Comparison of ENCODE assay signal across 32 cellular contexts in the genomic region with DNA sequence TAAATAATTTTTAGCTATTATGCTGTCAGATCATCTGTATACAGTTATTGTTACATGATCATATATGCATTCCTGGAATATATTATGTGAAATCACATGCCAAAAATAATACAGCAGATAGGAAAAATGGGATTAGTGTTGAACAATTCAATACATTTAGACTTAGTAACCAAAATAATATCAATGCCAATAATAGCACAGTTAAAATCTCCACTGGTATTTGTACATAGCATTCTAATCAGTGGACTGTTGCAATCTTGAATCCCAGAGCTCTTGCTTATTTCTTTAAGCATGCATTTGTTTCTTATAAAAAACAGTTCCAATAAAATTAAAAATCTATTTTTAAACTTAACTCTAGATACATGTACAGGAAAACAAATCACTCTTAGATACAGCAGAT.
DNase-seq lines count a peak whose midpoint lies in the region; ATAC-seq, FAIRE-seq and TF ChIP-seq lines count a peak whose summit lies in the region.
"Had no signal": no experiment of that assay in that cellular context is flagged by ENCODE, and none has a peak within 500 bp of the region (broad histone marks: within the 10 kb centered on the region; RNA-seq: fewer than 3 reads in every experiment).

No MANE protein-coding gene starts in this region.

- no peaks in the 10 kb centered on the region for H3K36me3 ChIP-seq in astrocyte (ENCODE audit: insufficient read depth, low read length)
- H3K36me3 ChIP-seq in HepG2 (replicated peaks in 1 of 2; ENCODE audit: control insufficient read depth in 1 of 2, insufficient read depth in 2 of 2, low read length in 2 of 2) = no peaks in the 10 kb centered on the region
- H3K36me3 ChIP-seq: breast epithelium, upper lobe of left lung had no signal

- H3K9me3 ChIP-seq in astrocyte (ENCODE audit: insufficient read depth, low read depth, low read length) = no peaks in the 10 kb centered on the region
- H3K9me3 ChIP-seq in HepG2 (ENCODE audit: low read length) = no peaks in the 10 kb centered on the region
- H3K9me3 ChIP-seq: breast epithelium, upper lobe of left lung had no signal

- H3K27ac Mint-ChIP-seq in astrocyte (ENCODE audit: unreplicated experiment) = no peak overlapping the region
- H3K27ac Mint-ChIP-seq: activated B cell treated with CpG ODN at 0.5 μM for 24 hours; activated CD8-positive, alpha-beta memory T cell treated with anti-CD3 and anti-CD28 coated beads, Interleukin-2, amount 10 ng/mL, durations not matched to agents 7 days and 5 days; natural killer cell treated with Interleukin-12 subunit alpha and Interleukin-12 subunit beta and Interleukin-15 and Interleukin-18, amount 100 ng/mL, for 72 hours; stimulated activated memory B cell treated with anti-CD40 and anti-IgM and Interleukin-4, amounts not matched to agents 10 μg/mL and 1 μg/mL and 100 μg/mL, for 72 hours; T-helper 1 cell treated with Interleukin-12 subunit alpha and Interleukin-12 subunit beta and Interleukin-4 antibody, amounts not matched to agents 30 μg/mL and 1 μg/mL, for 36 hours had no signal

- no peak overlapping the region for H3K4me3 Mint-ChIP-seq in astrocyte (ENCODE audit: unreplicated experiment)
- H3K4me3 Mint-ChIP-seq: activated B cell treated with CpG ODN at 0.5 μM for 24 hours; activated CD8-positive, alpha-beta memory T cell treated with anti-CD3 and anti-CD28 coated beads, Interleukin-2, amount 10 ng/mL, durations not matched to agents 7 days and 5 days; activated T-cell treated with anti-CD3 and anti-CD28 coated beads, Interleukin-2, amount 50 U/mL, for 4 hours; natural killer cell treated with Interleukin-12 subunit alpha and Interleukin-12 subunit beta and Interleukin-15 and Interleukin-18, amount 100 ng/mL, for 72 hours; stimulated activated memory B cell treated with anti-CD40 and anti-IgM and Interleukin-4, amounts not matched to agents 10 μg/mL and 1 μg/mL and 100 μg/mL, for 72 hours; T-helper 1 cell treated with Interleukin-12 subunit alpha and Interleukin-12 subunit beta and Interleukin-4 antibody, amounts not matched to agents 30 μg/mL and 1 μg/mL, for 36 hours had no signal

- POLR2A ChIA-PET in HepG2 (lab: Yijun Ruan, JAX) = no interaction called here

- BruUV-seq in HepG2 (replicated peaks; lab: Mats Ljungman, UMichigan) = no TSS peak

- no peak for TF ChIP-seq RAD21 in HepG2 (CRISPR knock-in tag; IDR thresholded peaks at IDR 0.05)

- H3K4me1 Mint-ChIP-seq in astrocyte (ENCODE audit: low read depth, unreplicated experiment) = no peaks in the 10 kb centered on the region
- H3K4me1 Mint-ChIP-seq: activated B cell treated with CpG ODN at 0.5 μM for 24 hours; activated CD8-positive, alpha-beta memory T cell treated with anti-CD3 and anti-CD28 coated beads, Interleukin-2, amount 10 ng/mL, durations not matched to agents 7 days and 5 days; stimulated activated memory B cell treated with anti-CD40 and anti-IgM and Interleukin-4, amounts not matched to agents 10 μg/mL and 1 μg/mL and 100 μg/mL, for 72 hours had no signal

- no peaks in the 10 kb centered on the region for H3K9me3 Mint-ChIP-seq in astrocyte (ENCODE audit: unreplicated experiment)

- no peak for TF ChIP-seq POLR2A in HepG2 (IDR thresholded peaks at IDR 0.05; ENCODE audit: insufficient read depth in 1 of 2, low read depth in 2 of 2, low read length in 2 of 2)

- TF ChIP-seq CTCF in astrocyte (IDR thresholded peaks at IDR 0.05; ENCODE audit: insufficient read depth, low read depth, low read length) (no peak), fibroblast of pulmonary artery (IDR thresholded peaks at IDR 0.05; ENCODE audit: low read length, missing control alignments) (no peak), HepG2 (CRISPR knock-in tag; IDR thresholded peaks at IDR 0.05) (no peak), dorsolateral prefrontal cortex (IDR thresholded peaks at IDR 0.05 in 54 of 56, conservative IDR thresholded peaks at IDR 0.05 in 2 of 56; ENCODE audit: low read depth in 1 of 56, partially characterized antibody in 56 of 56) (no peak)

- H3K36me3 Mint-ChIP-seq in astrocyte (ENCODE audit: low read depth, unreplicated experiment) = no peaks in the 10 kb centered on the region
- H3K36me3 Mint-ChIP-seq: activated CD8-positive, alpha-beta memory T cell treated with anti-CD3 and anti-CD28 coated beads, Interleukin-2, amount 10 ng/mL, durations not matched to agents 7 days and 5 days; natural killer cell treated with Interleukin-12 subunit alpha and Interleukin-12 subunit beta and Interleukin-15 and Interleukin-18, amount 100 ng/mL, for 72 hours; stimulated activated memory B cell treated with anti-CD40 and anti-IgM and Interleukin-4, amounts not matched to agents 10 μg/mL and 1 μg/mL and 100 μg/mL, for 72 hours had no signal

- H3K27me3 ChIP-seq in astrocyte (ENCODE audit: insufficient read depth, low read length) = no peaks in the 10 kb centered on the region
- H3K27me3 ChIP-seq in HepG2 (ENCODE audit: control insufficient read depth in 1 of 2, insufficient read depth in 2 of 2, low read length in 2 of 2) = no peaks in the 10 kb centered on the region
- H3K27me3 ChIP-seq in dorsolateral prefrontal cortex = peaks cover 0 to 4% (median 0%) of the 10 kb centered on the region in 45 donors
- H3K27me3 ChIP-seq: breast epithelium, hepatocyte, upper lobe of left lung had no signal

- intact Hi-C loops in HepG2 (cut with micrococcal nuclease; ENCODE audit: unreplicated experiment) = loop anchor here (1.0 kb wide), 1 partner anchor 49 kb away; no protein-coding TSS in a partner anchor
- intact Hi-C loops in dorsolateral prefrontal cortex (cut with DNase I) = no loop called here

- H3K9ac ChIP-seq in astrocyte (ENCODE audit: low read length) (no peak overlapping the region), HepG2 (ENCODE audit: insufficient read depth, low read depth, low read length) (no peak overlapping the region)

- FAIRE-seq in astrocyte (lab: Jason Lieb, UNC) = no peak
- FAIRE-seq in HepG2 (lab: Jason Lieb, UNC) = no peak
- FAIRE-seq: frontal cortex had no signal

- H3K27me3 Mint-ChIP-seq in astrocyte (ENCODE audit: low read depth, unreplicated experiment) = no peaks in the 10 kb centered on the region
- H3K27me3 Mint-ChIP-seq: activated B cell treated with CpG ODN at 0.5 μM for 24 hours; activated CD8-positive, alpha-beta memory T cell treated with anti-CD3 and anti-CD28 coated beads, Interleukin-2, amount 10 ng/mL, durations not matched to agents 7 days and 5 days; natural killer cell treated with Interleukin-12 subunit alpha and Interleukin-12 subunit beta and Interleukin-15 and Interleukin-18, amount 100 ng/mL, for 72 hours; stimulated activated memory B cell treated with anti-CD40 and anti-IgM and Interleukin-4, amounts not matched to agents 10 μg/mL and 1 μg/mL and 100 μg/mL, for 72 hours had no signal

- TF ChIP-seq EP300 in HepG2 (IDR thresholded peaks at IDR 0.05; ENCODE audit: low read depth in 2 of 2, low read length in 2 of 2) (no peak), HepG2 (CRISPR knock-in tag; IDR thresholded peaks at IDR 0.05; ENCODE audit: borderline replicate concordance) (no peak)

- H4K20me1 ChIP-seq in astrocyte (ENCODE audit: insufficient read depth, low read length) (no peaks in the 10 kb centered on the region), HepG2 (ENCODE audit: insufficient read depth, low read length) (no peaks in the 10 kb centered on the region)

- H3K4me2 ChIP-seq in astrocyte (ENCODE audit: low read length) (no peak overlapping the region), HepG2 (ENCODE audit: low read depth, low read length) (no peak overlapping the region)
- H3K4me2 ChIP-seq: hepatocyte had no signal

- DNase-seq in GM03348 (ENCODE audit: low spot score) (peak; percentile 36), astrocyte (ENCODE audit: low read depth) (peak; percentile 27), fibroblast of pulmonary artery (ENCODE audit: low read depth) (peak; percentile 73), skeletal muscle cell (ENCODE audit: low read depth) (peak; percentile 36), NCI-H187 treated with DMSO at 0.1 percent for 48 hours (lab: John Stamatoyannopoulos, UW) (no peak), HepG2 (ENCODE audit: low spot score) (no peak), activated gamma-delta T cell treated with Interleukin-2 at 50 U/mL for 16 hours (no peak), dorsolateral prefrontal cortex (no peak)
- DNase-seq: activated B cell treated with CpG ODN at 0.5 μM for 24 hours; activated CD4-positive, alpha-beta T cell treated with anti-CD3 and anti-CD28 coated beads, Interleukin-2, amount 50 U/mL, for 1 hour; activated CD8-positive, alpha-beta memory T cell treated with anti-CD3 and anti-CD28 coated beads, Interleukin-2, amount 10 ng/mL, durations not matched to agents 7 days and 5 days; activated T-cell treated with anti-CD3 and anti-CD28 coated beads, Interleukin-2, amount 50 U/mL, for 4 hours; C1 segment of cervical spinal cord; COR-L47; DMS53; effector CD8-positive, alpha-beta T cell; GOT3; mucosa of descending colon; NCI-H2029; NCI-H526; substantia nigra; upper lobe of left lung had no signal

- no peak for ATAC-seq in HepG2
- ATAC-seq: activated CD8-positive, alpha-beta memory T cell treated with anti-CD3 and anti-CD28 coated beads, Interleukin-2, amount 10 ng/mL, durations not matched to agents 7 days and 5 days; activated T-cell treated with anti-CD3 and anti-CD28 coated beads, Interleukin-2, amount 50 U/mL, for 4 hours; mucosa of descending colon; natural killer cell treated with Interleukin-12 subunit alpha and Interleukin-12 subunit beta and Interleukin-15 and Interleukin-18, amount 100 ng/mL, for 72 hours; stimulated activated memory B cell treated with anti-CD40 and anti-IgM and Interleukin-4, amounts not matched to agents 10 μg/mL and 1 μg/mL and 100 μg/mL, for 72 hours had no signal

- CTCF ChIA-PET in HepG2 (lab: Yijun Ruan, JAX; ENCODE audit: low intra/inter-chr PET ratio, low total read pairs) = no interaction called here

- H3K27ac ChIP-seq in astrocyte (ENCODE audit: low read depth, low read length) (no peak overlapping the region), HepG2 (ENCODE audit: extremely low read length, insufficient read depth, low read length) (no peak overlapping the region), dorsolateral prefrontal cortex (no peak overlapping the region)
- H3K27ac ChIP-seq: breast epithelium, epithelial cell of prostate, hepatocyte, HL-60, SK-N-MC, upper lobe of left lung had no signal

- H3K4me3 ChIP-seq in astrocyte (ENCODE audit: insufficient read depth, low read depth, low read length) (no peak overlapping the region), fibroblast of pulmonary artery (replicated peaks; ENCODE audit: low read depth, low read length) (no peak overlapping the region), skeletal muscle cell (ENCODE audit: low read depth, low read length) (no peak overlapping the region), HepG2 (replicated peaks in 1 of 3; ENCODE audit: insufficient read depth in 1 of 3, low read depth in 2 of 3, low read length in 3 of 3) (no peak overlapping the region), dorsolateral prefrontal cortex (no peak overlapping the region)
- H3K4me3 ChIP-seq: breast epithelium, hepatocyte, lung, mucosa of descending colon, SK-N-MC, upper lobe of left lung had no signal

- in situ Hi-C loops in HepG2 (cut with HindIII; ENCODE audit: extremely low pct_ligation_motif_present, low pct_unique_long_range_greater_than_20kb) = loop anchor here (25.0 kb wide), 1 partner anchor 1179 kb away; no protein-coding TSS in a partner anchor

- H2AFZ ChIP-seq in astrocyte (ENCODE audit: low read depth, low read length) = no peak overlapping the region
- no peak overlapping the region for H2AFZ ChIP-seq in HepG2 (ENCODE audit: low read length)
- H2AFZ ChIP-seq: hepatocyte had no signal

- H3K4me1 ChIP-seq in astrocyte (ENCODE audit: insufficient read depth, low read length) = no peaks in the 10 kb centered on the region
- H3K4me1 ChIP-seq in HepG2 (ENCODE audit: insufficient read depth, low read length) = no peaks in the 10 kb centered on the region
- H3K4me1 ChIP-seq: breast epithelium, upper lobe of left lung had no signal

- no peaks in the 10 kb centered on the region for H3K79me2 ChIP-seq in astrocyte (ENCODE audit: insufficient read depth, low read length)
- no peaks in the 10 kb centered on the region for H3K79me2 ChIP-seq in HepG2 (ENCODE audit: insufficient read depth, low read length)
- H3K79me2 ChIP-seq: hepatocyte had no signal

Comparison
In these comparisons a context has a peak if more than half of its experiments do, and no peak if none do; other contexts are left out.
1. DNase-seq: peak in GM03348 (single experiment), astrocyte (single experiment), fibroblast of pulmonary artery (single experiment) and skeletal muscle cell (single experiment); none in NCI-H187 treated with DMSO at 0.1 percent for 48 hours (single experiment), HepG2 (single experiment), activated gamma-delta T cell treated with Interleukin-2 at 50 U/mL for 16 hours (single experiment) and dorsolateral prefrontal cortex (0 of 10).